ENCODE assay signal across 2 cellular contexts in genomic region chr4:123342498-123342897, GRCh38.
TF ChIP-seq lines count a peak whose summit lies in the region.

No MANE protein-coding gene starts in this region.

TF ChIP-seq in K562, 482 proteins besides CTCF, POLR2A, EP300 and RAD21:
- TF ChIP-seq ZNF217 (CRISPR knock-in tag; IDR thresholded peaks at IDR 0.05) (no peak), PHF8 (IDR thresholded peaks at IDR 0.05; ENCODE audit: borderline replicate concordance, low read length) (no peak), NFE2L1 (tag; IDR thresholded peaks at IDR 0.05; ENCODE audit: borderline replicate concordance, low read depth) (no peak), ZNF583 (CRISPR knock-in tag; IDR thresholded peaks at IDR 0.05) (no peak), ERF (CRISPR knock-in tag; IDR thresholded peaks at IDR 0.05) (no peak), XRCC5 (IDR thresholded peaks at IDR 0.05; ENCODE audit: low read depth, low read length) (no peak), TRIM24 (IDR thresholded peaks at IDR 0.05) (no peak), ATF7 (IDR thresholded peaks at IDR 0.05) (no peak), ZBTB49 (CRISPR knock-in tag; IDR thresholded peaks at IDR 0.05; ENCODE audit: borderline replicate concordance) (no peak), PCBP2 (IDR thresholded peaks at IDR 0.05; ENCODE audit: low read depth, low read length, poor library complexity, severe bottlenecking) (no peak), TBL1XR1 (IDR thresholded peaks at IDR 0.05; ENCODE audit: low read length in 2 of 2) (no peak)

TF ChIP-seq in HepG2, 621 proteins besides CTCF, POLR2A, EP300 and RAD21:
- TF ChIP-seq RFX5 (IDR thresholded peaks at IDR 0.05; ENCODE audit: low read depth, low read length) = no peak
- TF ChIP-seq ZFYVE20 (CRISPR knock-in tag; IDR thresholded peaks at IDR 0.05; ENCODE audit: borderline replicate concordance, low read depth) = no peak
- peak; percentile 28; the same call in 1 of the 2 replicates for TF ChIP-seq ARID5B (CRISPR knock-in tag; IDR thresholded peaks at IDR 0.05)
- 0 out of 2 replicates have a peak, but pooled peaks have one; percentile 13 for TF ChIP-seq GATAD2A (CRISPR knock-in tag; IDR thresholded peaks at IDR 0.05)
- TF ChIP-seq ZNF678 (CRISPR knock-in tag; IDR thresholded peaks at IDR 0.05) = no peak
- 0 out of 2 replicates have a peak, but pooled peaks have one; percentile 13 for TF ChIP-seq FOSL2 (CRISPR knock-in tag; IDR thresholded peaks at IDR 0.05)
- no peak for TF ChIP-seq FOSL1 (CRISPR knock-in tag; IDR thresholded peaks at IDR 0.05; ENCODE audit: borderline replicate concordance)
- TF ChIP-seq FOXJ3 (CRISPR knock-in tag; IDR thresholded peaks at IDR 0.05; ENCODE audit: borderline replicate concordance) = no peak
- peak; percentile 31; the same call in 1 of the 2 replicates for TF ChIP-seq CEBPB (IDR thresholded peaks at IDR 0.05; ENCODE audit: borderline replicate concordance, low read depth, low read length)
- TF ChIP-seq ZHX2 (IDR thresholded peaks at IDR 0.05; ENCODE audit: low read depth) = no peak
- no peak for TF ChIP-seq ZHX2 (CRISPR knock-in tag; IDR thresholded peaks at IDR 0.05; ENCODE audit: borderline replicate concordance)
- peak; percentile 84; the same call in 1 of the 2 replicates for TF ChIP-seq ZFP90 (CRISPR knock-in tag; IDR thresholded peaks at IDR 0.05; ENCODE audit: borderline replicate concordance)
- TF ChIP-seq SAFB2 (CRISPR knock-in tag; IDR thresholded peaks at IDR 0.05; ENCODE audit: borderline replicate concordance, low read depth) = no peak
- no peak for TF ChIP-seq JUND (CRISPR knock-in tag; IDR thresholded peaks at IDR 0.05)
